ENCODE assay signal across 10 cellular contexts in genomic region chr2:235605306-235605998, GRCh38.
DNase-seq lines count a peak whose midpoint lies in the region; ATAC-seq, FAIRE-seq and TF ChIP-seq lines count a peak whose summit lies in the region.
"Had no signal": no experiment of that assay in that cellular context is flagged by ENCODE, and none has a peak within 500 bp of the region (broad histone marks: within the 10 kb centered on the region; RNA-seq: fewer than 3 reads in every experiment).

No MANE protein-coding gene starts in this region.

- H3K27ac Mint-ChIP-seq in H9 = no peak overlapping the region
- H3K27ac Mint-ChIP-seq in activated T-helper 2 cell treated with anti-CD3 and anti-CD28 coated beads, Interferon-gamma antibody, Interleukin-2, Interleukin-4, amounts not matched to agents 10 μg/mL and 5 μg/mL and 100 μg/mL, durations not matched to agents 14 hours and 24 hours and 36 hours = no peak overlapping the region
- H3K27ac Mint-ChIP-seq: dendritic cell treated with granulocyte-macrophage colony-stimulating factor and Interleukin-4, amounts not matched to agents 40 ng/mL and 50 ng/mL, for 4 days had no signal

- H4K91ac ChIP-seq in H9 (ENCODE audit: insufficient read length, low read depth, low read length) = no peak overlapping the region

- no peak overlapping the region for H2BK120ac ChIP-seq in H9 (ENCODE audit: low read depth, low read length, poor library complexity, severe bottlenecking)

- H3K23me2 ChIP-seq in H9 (ENCODE audit: insufficient read length, low read depth, low read length, poor library complexity, severe bottlenecking) = no peaks in the 10 kb centered on the region

- no peak overlapping the region for H2BK15ac ChIP-seq in H9 (ENCODE audit: low read depth, low read length)

- FAIRE-seq in HTR-8/SVneo (lab: Jason Lieb, UNC) (no peak), GM12892 (lab: Jason Lieb, UNC) (no peak)

- no peak overlapping the region for H4K8ac ChIP-seq in H9 (replicated peaks; ENCODE audit: insufficient read length, low read depth, low read length)

- DNase-seq in H9 (peak; percentile 64), NCI-H774 (lab: John Stamatoyannopoulos, UW) (peak; percentile 54), epithelial cell of proximal tubule (ENCODE audit: low read depth) (peak; percentile 22), mucosa of descending colon (peak; percentile 47 to 78 (median 48)), HTR-8/SVneo (ENCODE audit: insufficient read length, low spot score) (no peak), GM12892 (ENCODE audit: insufficient read length) (no peak)
- DNase-seq in activated effector memory CD4-positive, alpha-beta T cell treated with Interleukin-2 at 50 U/mL for 16 hours = no peak
- DNase-seq in activated T-helper 2 cell treated with anti-CD3 and anti-CD28 coated beads, Interferon-gamma antibody, Interleukin-2, Interleukin-4, amounts not matched to agents 10 μg/mL and 5 μg/mL and 100 μg/mL, durations not matched to agents 14 hours and 24 hours and 36 hours (ENCODE audit: low spot score) = no peak

- H3K27me3 Mint-ChIP-seq in H9 (ENCODE audit: low read depth) = no peaks in the 10 kb centered on the region
- H3K27me3 Mint-ChIP-seq in activated T-helper 2 cell treated with anti-CD3 and anti-CD28 coated beads, Interferon-gamma antibody, Interleukin-2, Interleukin-4, amounts not matched to agents 10 μg/mL and 5 μg/mL and 100 μg/mL, durations not matched to agents 14 hours and 24 hours and 36 hours (ENCODE audit: low read depth) = no peaks in the 10 kb centered on the region

- H3T11ph ChIP-seq in H9 (ENCODE audit: low read length) = no peak overlapping the region

- no peak overlapping the region for H4K5ac ChIP-seq in H9 (ENCODE audit: insufficient read length, low read depth, low read length)

- no peaks in the 10 kb centered on the region for H3K27me3 ChIP-seq in H9 (ENCODE audit: insufficient read depth, low read length)

- TF ChIP-seq CTCF in H9 (conservative IDR thresholded peaks at IDR 0.05) (no peak), epithelial cell of proximal tubule (conservative IDR thresholded peaks at IDR 0.05; ENCODE audit: low read depth, low read length) (no peak), mucosa of descending colon (IDR thresholded peaks at IDR 0.05) (no peak)

- ATAC-seq in mucosa of descending colon = peak; percentile 71

- no peak overlapping the region for H3K23ac ChIP-seq in H9 (ENCODE audit: insufficient read length, low read depth, low read length)

- H3K79me2 ChIP-seq in H9 (ENCODE audit: insufficient read depth, low read length) = peaks cover 7% of the 10 kb centered on the region; the same call in 1 of the 2 replicates

- no peak overlapping the region for H2BK5ac ChIP-seq in H9 (ENCODE audit: insufficient read length, low read length)

- no peak overlapping the region for H2AFZ ChIP-seq in H9 (ENCODE audit: low read length)

- no CpG with 5 or more reads among the region's 22 CpGs for WGBS in H9 (ENCODE audit: extremely low coverage, insufficient read length, low lambda C conversion rate)

- H2BK20ac ChIP-seq in H9 (ENCODE audit: low read depth, low read length, poor library complexity, severe bottlenecking) = no peak overlapping the region

- H3K4me3 Mint-ChIP-seq in H9 = no peak overlapping the region
- H3K4me3 Mint-ChIP-seq in activated T-helper 2 cell treated with anti-CD3 and anti-CD28 coated beads, Interferon-gamma antibody, Interleukin-2, Interleukin-4, amounts not matched to agents 10 μg/mL and 5 μg/mL and 100 μg/mL, durations not matched to agents 14 hours and 24 hours and 36 hours (ENCODE audit: low read depth) = no peak overlapping the region
- H3K4me3 Mint-ChIP-seq: dendritic cell treated with granulocyte-macrophage colony-stimulating factor and Interleukin-4, amounts not matched to agents 40 ng/mL and 50 ng/mL, for 4 days had no signal

- no peak overlapping the region for H3K9ac ChIP-seq in H9 (ENCODE audit: extremely low read depth, insufficient read length, low read length)

- no peak overlapping the region for H3K4ac ChIP-seq in H9 (ENCODE audit: low read depth, low read length)

- intact Hi-C loops in mucosa of descending colon (cut with DNase I, micrococcal nuclease) = loop anchor here in 1 of 2 donors (10.0 kb wide), 1 partner anchor 69 kb away; no protein-coding TSS in a partner anchor
- intact Hi-C loops in activated T-helper 2 cell treated with anti-CD3 and anti-CD28 coated beads, Interferon-gamma antibody, Interleukin-2, Interleukin-4, amounts not matched to agents 10 μg/mL and 5 μg/mL and 100 μg/mL, durations not matched to agents 14 hours and 24 hours and 36 hours (cut with micrococcal nuclease) = no loop called here

- no peak overlapping the region for H3K27ac ChIP-seq in H9 (ENCODE audit: insufficient read length, low read depth, low read length)
- H3K27ac ChIP-seq: HL-60 had no signal

- H3K56ac ChIP-seq in H9 (ENCODE audit: insufficient read length, low read depth, low read length) = no peak overlapping the region

- H3K36me3 Mint-ChIP-seq in H9 (ENCODE audit: insufficient read depth in 1 of 3, low read depth in 3 of 3) = peaks cover 4 to 8% (median 5%) of the 10 kb centered on the region in 3 experiments; a peak in 6 of 7 replicates
- no peaks in the 10 kb centered on the region for H3K36me3 Mint-ChIP-seq in activated T-helper 2 cell treated with anti-CD3 and anti-CD28 coated beads, Interferon-gamma antibody, Interleukin-2, Interleukin-4, amounts not matched to agents 10 μg/mL and 5 μg/mL and 100 μg/mL, durations not matched to agents 14 hours and 24 hours and 36 hours (ENCODE audit: low read depth)

- TF ChIP-seq POLR2A in GM12892 (IDR thresholded peaks at IDR 0.05; ENCODE audit: low read depth, low read length) = no peak

- H3K36me3 ChIP-seq in mucosa of descending colon (ENCODE audit: low read depth) = no peaks in the 10 kb centered on the region

- H2BK12ac ChIP-seq in H9 (ENCODE audit: insufficient read length, low read depth, low read length) = no peak overlapping the region

- H3K9me3 ChIP-seq in H9 (ENCODE audit: control insufficient read depth, low read depth, low read length) (no peaks in the 10 kb centered on the region), mucosa of descending colon (no peaks in the 10 kb centered on the region)

- no peaks in the 10 kb centered on the region for H3K79me1 ChIP-seq in H9 (ENCODE audit: insufficient read depth, low read depth, low read length, poor library complexity, severe bottlenecking)

- H3K4me3 ChIP-seq in epithelial cell of proximal tubule (ENCODE audit: low read depth, low read length) (no peak overlapping the region), mucosa of descending colon (no peak overlapping the region)

- no peak overlapping the region for H3K4me2 ChIP-seq in H9 (ENCODE audit: insufficient read depth, insufficient read length, low read length)

- no peak overlapping the region for H2AK5ac ChIP-seq in H9 (ENCODE audit: insufficient read length, low read length)

- no peaks in the 10 kb centered on the region for H4K20me1 ChIP-seq in H9 (ENCODE audit: control insufficient read depth, insufficient read depth, insufficient read length)

- no peaks in the 10 kb centered on the region for H3K4me1 ChIP-seq in H9 (ENCODE audit: insufficient read depth, low read length)
- no peaks in the 10 kb centered on the region for H3K4me1 ChIP-seq in mucosa of descending colon (ENCODE audit: low read depth)

- H3K4me1 Mint-ChIP-seq in H9 = peaks cover 12 to 17% of the 10 kb centered on the region in 2 experiments
- no peaks in the 10 kb centered on the region for H3K4me1 Mint-ChIP-seq in activated T-helper 2 cell treated with anti-CD3 and anti-CD28 coated beads, Interferon-gamma antibody, Interleukin-2, Interleukin-4, amounts not matched to agents 10 μg/mL and 5 μg/mL and 100 μg/mL, durations not matched to agents 14 hours and 24 hours and 36 hours (ENCODE audit: low read depth)

- peaks cover 0 to 8% of the 10 kb centered on the region in 2 experiments; a peak in 3 of 5 replicates for H3K9me3 Mint-ChIP-seq in H9
- H3K9me3 Mint-ChIP-seq in activated T-helper 2 cell treated with anti-CD3 and anti-CD28 coated beads, Interferon-gamma antibody, Interleukin-2, Interleukin-4, amounts not matched to agents 10 μg/mL and 5 μg/mL and 100 μg/mL, durations not matched to agents 14 hours and 24 hours and 36 hours = peaks cover 5% of the 10 kb centered on the region
- H3K9me3 Mint-ChIP-seq: dendritic cell treated with granulocyte-macrophage colony-stimulating factor and Interleukin-4, amounts not matched to agents 40 ng/mL and 50 ng/mL, for 4 days had no signal

- no peak overlapping the region for H3K18ac ChIP-seq in H9 (ENCODE audit: insufficient read length, low read depth, low read length)

- H3K14ac ChIP-seq in H9 (ENCODE audit: insufficient read depth, low read length) = no peak overlapping the region

Comparison
In these comparisons a context has a peak if more than half of its experiments do, and no peak if none do; other contexts are left out.
1. DNase-seq: peak in H9 (single experiment), NCI-H774 (single experiment), epithelial cell of proximal tubule (single experiment) and mucosa of descending colon (3 of 3); none in activated effector memory CD4-positive, alpha-beta T cell treated with Interleukin-2 at 50 U/mL for 16 hours (single experiment), HTR-8/SVneo (single experiment), activated T-helper 2 cell treated with anti-CD3 and anti-CD28 coated beads, Interferon-gamma antibody, Interleukin-2, Interleukin-4, amounts not matched to agents 10 μg/mL and 5 μg/mL and 100 μg/mL, durations not matched to agents 14 hours and 24 hours and 36 hours (single experiment) and GM12892 (single experiment).